Comparison of ENCODE assay signal across 1 cellular context in genomic region chr17:67837965-67838364, GRCh38.
TF ChIP-seq lines count a peak whose summit lies in the region.

No MANE protein-coding gene starts in this region.

TF ChIP-seq in WTC11, 78 proteins besides CTCF, POLR2A, EP300 and RAD21:
- TF ChIP-seq E2F1 (CRISPR knock-in tag; IDR thresholded peaks at IDR 0.05) (no peak), GRHL2 (CRISPR knock-in tag; IDR thresholded peaks at IDR 0.05; ENCODE audit: insufficient replicate concordance, severe bottlenecking) (no peak), E2F5 (CRISPR knock-in tag; IDR thresholded peaks at IDR 0.05) (no peak), USF2 (CRISPR knock-in tag; IDR thresholded peaks at IDR 0.05) (no peak), ZNF396 (CRISPR knock-in tag; IDR thresholded peaks at IDR 0.05; ENCODE audit: borderline replicate concordance) (no peak), CREB1 (CRISPR knock-in tag; IDR thresholded peaks at IDR 0.05) (no peak), TP53 (CRISPR knock-in tag; IDR thresholded peaks at IDR 0.05) (no peak), ZNF671 (CRISPR knock-in tag; IDR thresholded peaks at IDR 0.05) (no peak), RORB (CRISPR knock-in tag; IDR thresholded peaks at IDR 0.05) (no peak), PRDM15 (CRISPR knock-in tag; IDR thresholded peaks at IDR 0.05) (no peak), PRRX2 (CRISPR knock-in tag; IDR thresholded peaks at IDR 0.05) (no peak), SMAD3 (CRISPR knock-in tag; IDR thresholded peaks at IDR 0.05; ENCODE audit: borderline replicate concordance) (no peak), JAZF1 (CRISPR knock-in tag; IDR thresholded peaks at IDR 0.05) (no peak), NFYB (CRISPR knock-in tag; conservative IDR thresholded peaks at IDR 0.05; ENCODE audit: low read depth) (no peak)
- TF ChIP-seq, protein P1, sequence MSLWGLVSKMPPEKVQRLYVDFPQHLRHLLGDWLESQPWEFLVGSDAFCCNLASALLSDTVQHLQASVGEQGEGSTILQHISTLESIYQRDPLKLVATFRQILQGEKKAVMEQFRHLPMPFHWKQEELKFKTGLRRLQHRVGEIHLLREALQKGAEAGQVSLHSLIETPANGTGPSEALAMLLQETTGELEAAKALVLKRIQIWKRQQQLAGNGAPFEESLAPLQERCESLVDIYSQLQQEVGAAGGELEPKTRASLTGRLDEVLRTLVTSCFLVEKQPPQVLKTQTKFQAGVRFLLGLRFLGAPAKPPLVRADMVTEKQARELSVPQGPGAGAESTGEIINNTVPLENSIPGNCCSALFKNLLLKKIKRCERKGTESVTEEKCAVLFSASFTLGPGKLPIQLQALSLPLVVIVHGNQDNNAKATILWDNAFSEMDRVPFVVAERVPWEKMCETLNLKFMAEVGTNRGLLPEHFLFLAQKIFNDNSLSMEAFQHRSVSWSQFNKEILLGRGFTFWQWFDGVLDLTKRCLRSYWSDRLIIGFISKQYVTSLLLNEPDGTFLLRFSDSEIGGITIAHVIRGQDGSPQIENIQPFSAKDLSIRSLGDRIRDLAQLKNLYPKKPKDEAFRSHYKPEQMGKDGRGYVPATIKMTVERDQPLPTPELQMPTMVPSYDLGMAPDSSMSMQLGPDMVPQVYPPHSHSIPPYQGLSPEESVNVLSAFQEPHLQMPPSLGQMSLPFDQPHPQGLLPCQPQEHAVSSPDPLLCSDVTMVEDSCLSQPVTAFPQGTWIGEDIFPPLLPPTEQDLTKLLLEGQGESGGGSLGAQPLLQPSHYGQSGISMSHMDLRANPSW (CRISPR knock-in tag; conservative IDR thresholded peaks at IDR 0.05; ENCODE audit: low read depth), result no peak
- TF ChIP-seq, protein P2, sequence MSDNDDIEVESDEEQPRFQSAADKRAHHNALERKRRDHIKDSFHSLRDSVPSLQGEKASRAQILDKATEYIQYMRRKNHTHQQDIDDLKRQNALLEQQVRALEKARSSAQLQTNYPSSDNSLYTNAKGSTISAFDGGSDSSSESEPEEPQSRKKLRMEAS (CRISPR knock-in tag; IDR thresholded peaks at IDR 0.05), result no peak
- TF ChIP-seq, protein P3, sequence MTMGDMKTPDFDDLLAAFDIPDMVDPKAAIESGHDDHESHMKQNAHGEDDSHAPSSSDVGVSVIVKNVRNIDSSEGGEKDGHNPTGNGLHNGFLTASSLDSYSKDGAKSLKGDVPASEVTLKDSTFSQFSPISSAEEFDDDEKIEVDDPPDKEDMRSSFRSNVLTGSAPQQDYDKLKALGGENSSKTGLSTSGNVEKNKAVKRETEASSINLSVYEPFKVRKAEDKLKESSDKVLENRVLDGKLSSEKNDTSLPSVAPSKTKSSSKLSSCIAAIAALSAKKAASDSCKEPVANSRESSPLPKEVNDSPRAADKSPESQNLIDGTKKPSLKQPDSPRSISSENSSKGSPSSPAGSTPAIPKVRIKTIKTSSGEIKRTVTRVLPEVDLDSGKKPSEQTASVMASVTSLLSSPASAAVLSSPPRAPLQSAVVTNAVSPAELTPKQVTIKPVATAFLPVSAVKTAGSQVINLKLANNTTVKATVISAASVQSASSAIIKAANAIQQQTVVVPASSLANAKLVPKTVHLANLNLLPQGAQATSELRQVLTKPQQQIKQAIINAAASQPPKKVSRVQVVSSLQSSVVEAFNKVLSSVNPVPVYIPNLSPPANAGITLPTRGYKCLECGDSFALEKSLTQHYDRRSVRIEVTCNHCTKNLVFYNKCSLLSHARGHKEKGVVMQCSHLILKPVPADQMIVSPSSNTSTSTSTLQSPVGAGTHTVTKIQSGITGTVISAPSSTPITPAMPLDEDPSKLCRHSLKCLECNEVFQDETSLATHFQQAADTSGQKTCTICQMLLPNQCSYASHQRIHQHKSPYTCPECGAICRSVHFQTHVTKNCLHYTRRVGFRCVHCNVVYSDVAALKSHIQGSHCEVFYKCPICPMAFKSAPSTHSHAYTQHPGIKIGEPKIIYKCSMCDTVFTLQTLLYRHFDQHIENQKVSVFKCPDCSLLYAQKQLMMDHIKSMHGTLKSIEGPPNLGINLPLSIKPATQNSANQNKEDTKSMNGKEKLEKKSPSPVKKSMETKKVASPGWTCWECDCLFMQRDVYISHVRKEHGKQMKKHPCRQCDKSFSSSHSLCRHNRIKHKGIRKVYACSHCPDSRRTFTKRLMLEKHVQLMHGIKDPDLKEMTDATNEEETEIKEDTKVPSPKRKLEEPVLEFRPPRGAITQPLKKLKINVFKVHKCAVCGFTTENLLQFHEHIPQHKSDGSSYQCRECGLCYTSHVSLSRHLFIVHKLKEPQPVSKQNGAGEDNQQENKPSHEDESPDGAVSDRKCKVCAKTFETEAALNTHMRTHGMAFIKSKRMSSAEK (CRISPR knock-in tag; IDR thresholded peaks at IDR 0.05; ENCODE audit: borderline replicate concordance), result no peak
